15 cellular contexts compared by ENCODE assay signal in the genomic region with DNA sequence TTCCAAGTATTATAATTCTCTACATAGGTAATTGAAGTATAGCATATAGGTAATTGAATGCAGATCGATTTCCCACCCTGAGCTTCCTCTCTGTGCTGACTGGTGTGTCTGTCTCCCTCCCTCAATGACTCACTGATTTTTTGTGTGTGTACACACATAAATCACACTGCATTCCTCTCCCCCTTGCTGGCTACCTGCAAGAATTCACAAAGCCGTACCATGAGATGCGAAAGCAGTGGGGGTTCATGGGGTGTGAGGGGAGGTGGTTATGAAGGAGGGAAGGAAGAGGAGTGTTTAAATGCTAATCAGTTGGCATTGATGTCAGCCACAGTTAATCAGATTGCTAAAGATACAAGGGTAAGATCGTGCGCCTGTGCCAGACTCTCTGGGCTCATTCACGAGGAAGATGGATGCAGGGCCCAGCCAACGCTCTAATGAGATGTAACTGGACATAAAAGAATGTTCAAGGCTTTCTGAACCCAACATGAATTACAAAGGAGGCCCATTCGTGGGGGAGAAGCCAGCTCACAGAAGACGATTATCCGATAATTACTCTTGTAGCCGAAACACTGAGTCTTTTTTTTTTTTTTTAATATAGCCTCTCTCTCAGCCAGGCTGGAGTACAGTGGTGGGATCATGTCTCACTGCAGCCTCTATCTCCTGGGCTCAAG.
"Had no signal": no experiment of that assay in that cellular context is flagged by ENCODE, and none has a peak within 500 bp of the region (broad histone marks: within the 10 kb centered on the region; RNA-seq: fewer than 3 reads in every experiment).

No MANE protein-coding gene starts in this region.

- H3K9me3 Mint-ChIP-seq: activated CD4-positive, alpha-beta T cell treated with anti-CD3 and anti-CD28 coated beads, Interleukin-2, amount 10 ng/mL, durations not matched to agents 7 days and 5 days; activated T-cell treated with anti-CD3 and anti-CD28 coated beads, Interleukin-2, amount 50 U/mL, for 24 hours; natural killer cell treated with Interleukin-12 subunit alpha and Interleukin-12 subunit beta and Interleukin-15 and Interleukin-18, amount 100 ng/mL, for 72 hours had no signal

- H3K9me3 ChIP-seq: breast epithelium had no signal

- H3K4me3 Mint-ChIP-seq: activated CD4-positive, alpha-beta T cell treated with anti-CD3 and anti-CD28 coated beads, Interleukin-2, amount 10 ng/mL, durations not matched to agents 7 days and 5 days; activated CD8-positive, alpha-beta T cell treated with anti-CD3 and anti-CD28 coated beads, Interleukin-2, amount 10 ng/mL, durations not matched to agents 7 days and 5 days; activated T-cell treated with anti-CD3 and anti-CD28 coated beads, Interleukin-2, amount 50 U/mL, for 24 hours; natural killer cell treated with Interleukin-12 subunit alpha and Interleukin-12 subunit beta and Interleukin-15 and Interleukin-18, amount 100 ng/mL, for 72 hours had no signal

- ATAC-seq: activated CD8-positive, alpha-beta T cell treated with anti-CD3 and anti-CD28 coated beads, Interleukin-2, amount 10 ng/mL, durations not matched to agents 7 days and 5 days; natural killer cell treated with Interleukin-12 subunit alpha and Interleukin-12 subunit beta and Interleukin-15 and Interleukin-18, amount 100 ng/mL, for 72 hours had no signal

- H3K36me3 Mint-ChIP-seq: natural killer cell treated with Interleukin-12 subunit alpha and Interleukin-12 subunit beta and Interleukin-15 and Interleukin-18, amount 100 ng/mL, for 72 hours had no signal

- H3K4me1 ChIP-seq: breast epithelium had no signal

- H3K27ac ChIP-seq: breast epithelium, coronary artery had no signal

- DNase-seq: activated CD4-positive, alpha-beta T cell treated with anti-CD3 and anti-CD28 coated beads, Interleukin-2, amount 10 ng/mL, durations not matched to agents 7 days and 5 days; activated CD4-positive, CD25-positive, alpha-beta regulatory T cell; activated CD8-positive, alpha-beta T cell treated with anti-CD3 and anti-CD28 coated beads, Interleukin-2, amount 10 ng/mL, durations not matched to agents 7 days and 5 days; activated effector memory CD4-positive, alpha-beta T cell treated with anti-CD3 and anti-CD28 coated beads, Interleukin-2, amount 50 U/mL, for 16 hours; activated naive CD4-positive, alpha-beta T cell treated with anti-CD3 and anti-CD28 coated beads, Interleukin-2, amount 50 U/mL, for 16 hours; activated T-cell treated with anti-CD3 and anti-CD28 coated beads, Interleukin-2, amount 50 U/mL, for 24 hours; aorta; posterior cingulate gyrus; stimulated activated CD4-positive, alpha-beta T cell treated with anti-CD3 and anti-CD28 coated beads, Interleukin-12 subunit alpha, Interleukin-12 subunit beta, amount 100 ng/mL, for 4 hours; stimulated activated CD4-positive, alpha-beta T cell treated with anti-CD3 and anti-CD28 coated beads, Interleukin-1b, Interleukin-23, amount 100 ng/mL, for 48 hours; stimulated activated CD8-positive, alpha-beta memory T cell treated with anti-CD3 and anti-CD28 coated beads, Interleukin-4, amount 100 ng/mL, for 48 hours; stimulated activated naive CD4-positive, alpha-beta T cell had no signal

- H3K4me1 Mint-ChIP-seq: activated CD4-positive, alpha-beta T cell treated with anti-CD3 and anti-CD28 coated beads, Interleukin-2, amount 10 ng/mL, durations not matched to agents 7 days and 5 days had no signal

- H3K36me3 ChIP-seq: breast epithelium had no signal

- H3K27ac Mint-ChIP-seq: activated CD4-positive, alpha-beta T cell treated with anti-CD3 and anti-CD28 coated beads, Interleukin-2, amount 10 ng/mL, durations not matched to agents 7 days and 5 days; activated CD8-positive, alpha-beta T cell treated with anti-CD3 and anti-CD28 coated beads, Interleukin-2, amount 10 ng/mL, durations not matched to agents 7 days and 5 days; activated T-cell treated with anti-CD3 and anti-CD28 coated beads, Interleukin-2, amount 50 U/mL, for 24 hours; natural killer cell treated with Interleukin-12 subunit alpha and Interleukin-12 subunit beta and Interleukin-15 and Interleukin-18, amount 100 ng/mL, for 72 hours had no signal

- H3K4me3 ChIP-seq: breast epithelium, coronary artery had no signal
